In genomic region chr22:37431811-37432707, GRCh38 we compare ENCODE assay signal across 9 cellular contexts. TPM values are rescaled to one million over a fixed set of nuclear protein-coding genes. Genes with fewer than 3 reads are reported as not detected.
A peak's percentile ranks its signal among the peaks of the same experiment; 100 is the strongest.
DNase-seq lines count a peak whose midpoint lies in the region; ATAC-seq and FAIRE-seq lines count a peak whose summit lies in the region.
"Had no signal": no experiment of that assay in that cellular context is flagged by ENCODE, and none has a peak within 500 bp of the region (broad histone marks: within the 10 kb centered on the region; RNA-seq: fewer than 3 reads in every experiment).

No MANE protein-coding gene starts in this region.

- H3K9me3 Mint-ChIP-seq in activated CD8-positive, alpha-beta memory T cell treated with anti-CD3 and anti-CD28 coated beads, Interleukin-2, amount 10 ng/mL, durations not matched to agents 7 days and 5 days (ENCODE audit: low read depth), result no peaks in the 10 kb centered on the region

- in situ Hi-C loops in G401 (cut with HindIII; ENCODE audit: low sequenced_read_pairs), result no loop called here

- ATAC-seq in activated CD8-positive, alpha-beta memory T cell treated with anti-CD3 and anti-CD28 coated beads, Interleukin-2, amount 10 ng/mL, durations not matched to agents 7 days and 5 days, result peak; percentile 41
- ATAC-seq in GM21723 (IDR thresholded peaks at IDR 0.05; ENCODE audit: unreplicated experiment), result no peak
- no peak for ATAC-seq in GM18870 (IDR thresholded peaks at IDR 0.05; ENCODE audit: unreplicated experiment)

- no peak overlapping the region for H3K27ac Mint-ChIP-seq in activated CD8-positive, alpha-beta memory T cell treated with anti-CD3 and anti-CD28 coated beads, Interleukin-2, amount 10 ng/mL, durations not matched to agents 7 days and 5 days

- H3K4me1 Mint-ChIP-seq in activated CD8-positive, alpha-beta memory T cell treated with anti-CD3 and anti-CD28 coated beads, Interleukin-2, amount 10 ng/mL, durations not matched to agents 7 days and 5 days, result peaks cover 18% of the 10 kb centered on the region

- peak; percentile 33 for FAIRE-seq in endometrium (lab: Jason Lieb, UNC)

- DNase-seq in activated CD8-positive, alpha-beta memory T cell treated with anti-CD3 and anti-CD28 coated beads, Interleukin-2, amount 10 ng/mL, durations not matched to agents 7 days and 5 days, result peak; percentile 59
- DNase-seq in activated CD8-positive, alpha-beta memory T cell treated with anti-CD3 and anti-CD28 coated beads, Interleukin-2, amount 50 U/mL, for 4 hours, result no peak
- DNase-seq in SIG-M5 (lab: John Stamatoyannopoulos, UW) (peak; percentile 49), G401 (ENCODE audit: low spot score) (no peak)
- peak; percentile 41 to 48 for DNase-seq in stimulated activated CD8-positive, alpha-beta memory T cell treated with anti-CD3 and anti-CD28 coated beads, Interleukin-2, amount 100 ng/mL, for 48 hours (ENCODE audit: low read depth in 2 of 2)
- DNase-seq: activated gamma-delta T cell treated with Interleukin-2 at 50 U/mL for 16 hours had no signal

- CTCF ChIA-PET in activated CD8-positive, alpha-beta memory T cell treated with anti-CD3 and anti-CD28 coated beads, Interleukin-2, amount 10 ng/mL, durations not matched to agents 7 days and 5 days (lab: Charles Lee), result interaction anchor here (1.0 to 6.5 kb wide), 4 partner anchors 26 to 162 kb away, joined by 3 to 60 read pairs (median 6); no protein-coding TSS in a partner anchor

- peaks cover 29% of the 10 kb centered on the region for H3K27me3 Mint-ChIP-seq in activated CD8-positive, alpha-beta memory T cell treated with anti-CD3 and anti-CD28 coated beads, Interleukin-2, amount 10 ng/mL, durations not matched to agents 7 days and 5 days

- peaks cover 8% of the 10 kb centered on the region for H3K36me3 Mint-ChIP-seq in activated CD8-positive, alpha-beta memory T cell treated with anti-CD3 and anti-CD28 coated beads, Interleukin-2, amount 10 ng/mL, durations not matched to agents 7 days and 5 days

- no peak overlapping the region for H3K4me3 Mint-ChIP-seq in activated CD8-positive, alpha-beta memory T cell treated with anti-CD3 and anti-CD28 coated beads, Interleukin-2, amount 10 ng/mL, durations not matched to agents 7 days and 5 days

RNA-seq across cellular contexts. Expression of gene ELFN2, which starts 4.8 kb away (rescaled TPM):
- under 1 TPM; 0.07 to 0.50 TPM for total RNA-seq in activated CD8-positive, alpha-beta memory T cell treated with anti-CD3 and anti-CD28 coated beads, Interleukin-2, amount 10 ng/mL, durations not matched to agents 7 days and 5 days
- under 0.01 TPM in 1 of 2 replicates, not detected in the other for total RNA-seq in G401 (2014; rRNA removed; shearing (Covaris generic))

RNA-seq across cellular contexts. Expression of gene MFNG, which starts 54.1 kb away (rescaled TPM):
- 100 to 1,000 TPM; 196 to 220 TPM for total RNA-seq in activated CD8-positive, alpha-beta memory T cell treated with anti-CD3 and anti-CD28 coated beads, Interleukin-2, amount 10 ng/mL, durations not matched to agents 7 days and 5 days
- total RNA-seq in G401 (2014; rRNA removed; shearing (Covaris generic)), result 3.3 and 10.6 TPM in 2 replicates

Comparison
In these comparisons a context has a peak if more than half of its experiments do, and no peak if none do; other contexts are left out.
1. DNase-seq: peak in activated CD8-positive, alpha-beta memory T cell treated with anti-CD3 and anti-CD28 coated beads, Interleukin-2, amount 10 ng/mL, durations not matched to agents 7 days and 5 days (single experiment), SIG-M5 (single experiment) and stimulated activated CD8-positive, alpha-beta memory T cell treated with anti-CD3 and anti-CD28 coated beads, Interleukin-2, amount 100 ng/mL, for 48 hours (2 of 2); none in activated CD8-positive, alpha-beta memory T cell treated with anti-CD3 and anti-CD28 coated beads, Interleukin-2, amount 50 U/mL, for 4 hours (single experiment) and G401 (single experiment).
2. RNA of gene MFNG, which starts 54.1 kb away (total RNA-seq): 196 to 220 TPM in activated CD8-positive, alpha-beta memory T cell treated with anti-CD3 and anti-CD28 coated beads, Interleukin-2, amount 10 ng/mL, durations not matched to agents 7 days and 5 days; 3.3 to 10.6 TPM in G401; every median in the first group is over 10 times any median in the second.